In genomic region chr3:51735039-51735438, GRCh38 we compare ENCODE assay signal across 1 cellular context.
TF ChIP-seq lines count a peak whose summit lies in the region.

No MANE protein-coding gene starts in this region.

TF ChIP-seq in HepG2, 621 proteins besides CTCF, POLR2A, EP300 and RAD21:
- TF ChIP-seq CEBPG (CRISPR knock-in tag; IDR thresholded peaks at IDR 0.05) (peak; percentile 78), CEBPB (IDR thresholded peaks at IDR 0.05; ENCODE audit: borderline replicate concordance, low read depth, low read length) (peak; percentile 87), TCF7 (IDR thresholded peaks at IDR 0.05; ENCODE audit: low read depth) (no peak), TCF7L2 (IDR thresholded peaks at IDR 0.05; ENCODE audit: low read depth, low read length) (no peak), PREB (CRISPR knock-in tag; IDR thresholded peaks at IDR 0.05) (no peak), PATZ1 (CRISPR knock-in tag; IDR thresholded peaks at IDR 0.05) (no peak), CREBL2 (CRISPR knock-in tag; IDR thresholded peaks at IDR 0.05; ENCODE audit: borderline replicate concordance) (no peak), TEF (CRISPR knock-in tag; IDR thresholded peaks at IDR 0.05) (no peak), NFE2 (CRISPR knock-in tag; IDR thresholded peaks at IDR 0.05) (no peak), ZNF776 (CRISPR knock-in tag; IDR thresholded peaks at IDR 0.05) (no peak), ZNF629 (CRISPR knock-in tag; conservative IDR thresholded peaks at IDR 0.05) (0 out of 2 replicates have a peak, but pooled peaks have one; percentile 23), ARNT2 (CRISPR knock-in tag; IDR thresholded peaks at IDR 0.05; ENCODE audit: low read depth) (no peak), PHF8 (CRISPR knock-in tag; IDR thresholded peaks at IDR 0.05) (no peak), ZNF138 (CRISPR knock-in tag; IDR thresholded peaks at IDR 0.05; ENCODE audit: low read depth) (no peak)
- TF ChIP-seq, protein P1, sequence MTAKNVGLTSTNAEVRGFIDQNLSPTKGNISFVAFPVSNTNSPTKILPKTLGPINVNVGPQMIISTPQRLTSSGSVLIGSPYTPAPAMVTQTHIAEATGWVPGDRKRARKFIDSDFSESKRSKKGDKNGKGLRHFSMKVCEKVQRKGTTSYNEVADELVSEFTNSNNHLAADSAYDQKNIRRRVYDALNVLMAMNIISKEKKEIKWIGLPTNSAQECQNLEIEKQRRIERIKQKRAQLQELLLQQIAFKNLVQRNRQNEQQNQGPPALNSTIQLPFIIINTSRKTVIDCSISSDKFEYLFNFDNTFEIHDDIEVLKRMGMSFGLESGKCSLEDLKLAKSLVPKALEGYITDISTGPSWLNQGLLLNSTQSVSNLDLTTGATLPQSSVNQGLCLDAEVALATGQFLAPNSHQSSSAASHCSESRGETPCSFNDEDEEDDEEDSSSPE (CRISPR knock-in tag; IDR thresholded peaks at IDR 0.05) = no peak
- TF ChIP-seq, protein P2, sequence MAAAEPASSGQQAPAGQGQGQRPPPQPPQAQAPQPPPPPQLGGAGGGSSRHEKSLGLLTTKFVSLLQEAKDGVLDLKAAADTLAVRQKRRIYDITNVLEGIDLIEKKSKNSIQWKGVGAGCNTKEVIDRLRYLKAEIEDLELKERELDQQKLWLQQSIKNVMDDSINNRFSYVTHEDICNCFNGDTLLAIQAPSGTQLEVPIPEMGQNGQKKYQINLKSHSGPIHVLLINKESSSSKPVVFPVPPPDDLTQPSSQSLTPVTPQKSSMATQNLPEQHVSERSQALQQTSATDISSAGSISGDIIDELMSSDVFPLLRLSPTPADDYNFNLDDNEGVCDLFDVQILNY (CRISPR knock-in tag; conservative IDR thresholded peaks at IDR 0.05) = no peak
